Comparison of ENCODE assay signal across 16 cellular contexts in the genomic region with DNA sequence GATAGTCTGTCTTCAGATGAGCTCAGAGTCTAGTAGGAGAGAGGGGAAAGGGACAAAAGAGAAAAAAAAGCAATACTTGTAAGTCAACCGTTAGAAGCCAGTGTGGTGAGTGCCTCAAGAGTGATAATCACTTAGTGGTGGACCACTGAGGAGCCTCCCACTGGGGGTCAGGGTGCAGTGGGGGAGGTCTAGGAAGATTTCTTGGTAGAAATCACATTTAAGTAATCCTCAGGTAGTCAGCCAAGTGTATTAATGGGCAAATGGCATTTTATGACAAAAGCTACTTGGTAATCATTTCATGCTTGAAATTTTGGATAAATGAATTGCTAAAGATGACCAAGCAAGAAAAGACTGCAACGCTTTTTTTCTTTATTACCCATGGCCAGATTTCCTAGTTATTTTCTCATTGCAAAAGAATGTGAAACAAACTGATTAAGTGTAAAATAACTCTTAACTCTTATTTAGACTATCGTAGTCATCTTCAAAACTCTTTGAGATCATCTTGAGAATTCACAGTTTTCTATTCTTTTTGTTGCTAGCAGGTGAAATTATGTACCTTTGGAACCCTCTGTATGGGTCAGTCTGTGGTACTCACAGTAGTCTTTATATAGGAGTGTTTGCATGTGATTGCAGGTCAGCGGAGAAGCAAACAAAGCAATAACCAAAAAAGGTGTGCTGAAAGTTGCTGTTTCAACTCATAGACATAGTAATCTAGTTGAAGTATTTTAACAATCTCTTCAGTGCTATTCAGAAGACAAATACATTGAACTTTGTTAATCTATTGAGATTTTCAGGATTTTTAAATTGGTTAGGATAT.
DNase-seq lines count a peak whose midpoint lies in the region; ATAC-seq and TF ChIP-seq lines count a peak whose summit lies in the region.
"Had no signal": no experiment of that assay in that cellular context is flagged by ENCODE, and none has a peak within 500 bp of the region (broad histone marks: within the 10 kb centered on the region; RNA-seq: fewer than 3 reads in every experiment).

No MANE protein-coding gene starts in this region.

- 25 to 28% methylated on average over 4 of the region's 4 CpGs for WGBS in GM23248 (ENCODE audit: low coverage in 1 of 2, low lambda C conversion rate in 2 of 2, missing lambda C conversion rate in 2 of 2), 2 experiments
- 74 to 91% (median 80%) methylated on average over 4 of the region's 4 CpGs for WGBS in spleen, 5 donors

- H2AFZ ChIP-seq in GM23248: no peak overlapping the region

- no peak for TF ChIP-seq CTCF in AG10803 (conservative IDR thresholded peaks at IDR 0.05; ENCODE audit: low read length)
- TF ChIP-seq CTCF in astrocyte of the cerebellum (IDR thresholded peaks at IDR 0.05; ENCODE audit: low read depth, low read length, missing control alignments): no peak
- no peak for TF ChIP-seq CTCF in spleen (IDR thresholded peaks at IDR 0.05 in 8 of 11, conservative IDR thresholded peaks at IDR 0.05 in 3 of 11)

- H3K9me2 ChIP-seq in GM23248 (ENCODE audit: insufficient read depth): no peaks in the 10 kb centered on the region

- no peaks in the 10 kb centered on the region for H4K20me1 ChIP-seq in GM23248 (ENCODE audit: insufficient read depth)

- peak overlapping the region; percentile 30 for H3K4me2 ChIP-seq in GM23248 (ENCODE audit: unreplicated experiment)

- peaks cover 36% of the 10 kb centered on the region for H3K4me1 ChIP-seq in GM23248 (ENCODE audit: insufficient read depth)
- H3K4me1 ChIP-seq in spleen: peaks cover 0 to 9% (median 0%) of the 10 kb centered on the region in 6 donors

- H3K4me3 ChIP-seq in AG10803 (ENCODE audit: low read length): no peak overlapping the region
- no peak overlapping the region for H3K4me3 ChIP-seq in GM23248
- H3K4me3 ChIP-seq in astrocyte of the cerebellum (ENCODE audit: low read depth, low read length): no peak overlapping the region
- no peak overlapping the region for H3K4me3 ChIP-seq in spleen

- no peaks in the 10 kb centered on the region; the same call in 1 of the 2 replicates for H3K27me3 ChIP-seq in GM23248 (replicated peaks; ENCODE audit: insufficient read depth)
- no peaks in the 10 kb centered on the region for H3K27me3 ChIP-seq in spleen (replicated peaks in 1 of 7)

- H3K9me3 ChIP-seq in GM23248 (ENCODE audit: low read depth) (no peaks in the 10 kb centered on the region), spleen (peaks cover 0 to under 1% (median 0%) of the 10 kb centered on the region in 8 donors)

- H3K27ac ChIP-seq in GM23248: peak overlapping the region; percentile 37
- peak overlapping the region in 2 of 8 donors; percentile 25 to 75 for H3K27ac ChIP-seq in spleen
- H3K27ac ChIP-seq: VCaP had no signal

- H3K36me3 ChIP-seq in GM23248 (ENCODE audit: low read depth): no peaks in the 10 kb centered on the region
- no peaks in the 10 kb centered on the region for H3K36me3 ChIP-seq in spleen

- intact Hi-C loops in spleen (cut with DNase I; ENCODE audit: low total_unique reads): no loop called here

- DNase-seq in AG10803 (ENCODE audit: low read depth): peak; percentile 39
- DNase-seq in GM23248: peak; percentile 65
- DNase-seq in astrocyte of the cerebellum (ENCODE audit: low read depth): peak; percentile 20
- peak; percentile 12 for DNase-seq in myocyte (ENCODE audit: low read depth)
- no peak for DNase-seq in HuH-7 (ENCODE audit: low spot score)
- DNase-seq in spleen: no peak
- DNase-seq: activated CD4-positive, alpha-beta memory T cell treated with anti-CD3 and anti-CD28 coated beads, Interleukin-2, amount 10 ng/mL, durations not matched to agents 7 days and 5 days; activated naive CD8-positive, alpha-beta T cell treated with anti-CD3 and anti-CD28 coated beads, Interleukin-2, amount 10 ng/mL, durations not matched to agents 7 days and 5 days; effector memory CD4-positive, alpha-beta T cell; Kasumi-1; NK-92 treated with Interleukin-12 subunit alpha and Interleukin-12 subunit beta, amount 100 ng/mL, for 24 hours; stimulated activated CD4-positive, alpha-beta T cell treated with anti-CD3 and anti-CD28 coated beads, Interleukin-4, amount 100 ng/mL, for 1 hour; substantia nigra had no signal

- no peak overlapping the region for H3K9ac ChIP-seq in GM23248

- in situ Hi-C loops in GM23248 (cut with MboI): no loop called here
- in situ Hi-C loops in astrocyte of the cerebellum (cut with HindIII; ENCODE audit: low sequenced_read_pairs): no loop called here

- H3F3A ChIP-seq in GM23248 (ENCODE audit: insufficient read depth): peaks cover 29% of the 10 kb centered on the region

- no peaks in the 10 kb centered on the region for H3K79me2 ChIP-seq in GM23248 (ENCODE audit: insufficient read depth)

- no peak for TF ChIP-seq POLR2A in spleen (IDR thresholded peaks at IDR 0.05)

- no peak for ATAC-seq in HG03378 (IDR thresholded peaks at IDR 0.05; ENCODE audit: unreplicated experiment)
- no peak for ATAC-seq in GM19455 (IDR thresholded peaks at IDR 0.05; ENCODE audit: unreplicated experiment)

Comparison
In these comparisons a context has a peak if more than half of its experiments do, and no peak if none do; other contexts are left out.
1. DNase-seq: peak in AG10803 (single experiment), GM23248 (single experiment), astrocyte of the cerebellum (single experiment) and myocyte (single experiment); none in HuH-7 (single experiment) and spleen (single experiment).